In genomic region chr2:230864605-230865323, GRCh38 we compare ENCODE assay signal across 7 cellular contexts. TPM values are rescaled to one million over a fixed set of nuclear protein-coding genes. Genes with fewer than 3 reads are reported as not detected.
DNase-seq lines count a peak whose midpoint lies in the region; ATAC-seq, FAIRE-seq and TF ChIP-seq lines count a peak whose summit lies in the region.

TSS of gene ITM2C (plus strand) at chr2:230864942. CDS start at chr2:230865026, 84 bp downstream.

- H3K4me3 ChIP-seq in kidney epithelial cell (ENCODE audit: low read depth, low read length) = peak within 1 kb of the TSS; percentile 75

- TF ChIP-seq CTCF in kidney epithelial cell (IDR thresholded peaks at IDR 0.05; ENCODE audit: insufficient read depth, low read length, poor library complexity, severe bottlenecking) = peak; percentile 28

- FAIRE-seq in GM12891 (lab: Jason Lieb, UNC) = peak; percentile 95

- peak; percentile 53 for ATAC-seq in HG02571 (IDR thresholded peaks at IDR 0.05; ENCODE audit: unreplicated experiment)

- H3K27me3 ChIP-seq in kidney epithelial cell (ENCODE audit: control insufficient read depth, insufficient read depth, low read length) = peaks cover 5% of the 10 kb centered on the region

- TF ChIP-seq POLR2A in GM12891 (IDR thresholded peaks at IDR 0.05; ENCODE audit: low read depth, low read length) = peak; percentile 31; the same call in 1 of the 2 replicates

- H3K36me3 ChIP-seq in kidney epithelial cell (ENCODE audit: control insufficient read depth, insufficient read depth, low read length) = no peaks in the 10 kb centered on the region

- DNase-seq in GM12891 (ENCODE audit: insufficient read length, low spot score) = peak; percentile 88
- DNase-seq in NCI-H146 (lab: John Stamatoyannopoulos, UW) = peak; percentile 60
- DNase-seq in activated CD4-positive, CD25-positive, alpha-beta regulatory T cell treated with anti-CD3 and anti-CD28 coated beads, Interleukin-2, amount 50 U/mL, for 16 hours (ENCODE audit: low read depth, low spot score) = peak; percentile 32
- DNase-seq in central memory CD4-positive, alpha-beta T cell = peak; percentile 70
- no peak for DNase-seq in kidney epithelial cell (ENCODE audit: low read depth)
- peak; percentile 38 to 69 (median 58) for DNase-seq in stimulated activated CD4-positive, alpha-beta T cell treated with anti-CD3 and anti-CD28 coated beads, Interleukin-1b, Interleukin-23, amount 100 ng/mL, for 24 hours (ENCODE audit: low read depth in 4 of 4, low spot score in 1 of 4)

TF ChIP-seq in GM12891, 5 proteins besides CTCF, POLR2A, EP300 and RAD21:
- TF ChIP-seq PAX5 (IDR thresholded peaks at IDR 0.05; ENCODE audit: insufficient read depth, low read length, severe bottlenecking) (no peak), SPI1 (IDR thresholded peaks at IDR 0.05; ENCODE audit: low read depth, low read length) (no peak), POLR2AphosphoS5 (IDR thresholded peaks at IDR 0.05; ENCODE audit: low read depth, low read length) (no peak), POU2F2 (IDR thresholded peaks at IDR 0.05; ENCODE audit: low read depth, low read length) (no peak), TAF1 (IDR thresholded peaks at IDR 0.05; ENCODE audit: low read depth, low read length) (no peak; the same call in 1 of the 2 replicates)

RNA-seq across cellular contexts. Expression of gene ITM2C, which starts in this region (rescaled TPM):
- polyA plus RNA-seq in GM12891 (2012; ENCODE audit: low read depth, missing spikeins) = 117 TPM
- total RNA-seq in kidney epithelial cell = 144 and 148 TPM in 2 replicates
